ENCODE assay signal across 25 cellular contexts in genomic region chrX:44317196-44317595, GRCh38. TPM values are rescaled to one million over a fixed set of nuclear protein-coding genes. Genes with fewer than 3 reads are reported as not detected.
"Had no signal": no experiment of that assay in that cellular context is flagged by ENCODE, and none has a peak within 500 bp of the region (broad histone marks: within the 10 kb centered on the region; RNA-seq: fewer than 3 reads in every experiment).

No MANE protein-coding gene starts in this region.

- H3K9me3 ChIP-seq: colonic mucosa, esophagus squamous epithelium, gastrocnemius medialis, left lung, lower lobe of right lung, mucosa of descending colon had no signal

- H3K27me3 ChIP-seq: colonic mucosa, esophagus squamous epithelium, gastrocnemius medialis, left lung had no signal

- H3K4me1 ChIP-seq: colonic mucosa, esophagus squamous epithelium, gastrocnemius medialis, lower lobe of right lung had no signal

- H3K4me3 ChIP-seq: colonic mucosa, esophagus squamous epithelium, gastrocnemius medialis, heart right ventricle, left lung, lower lobe of right lung, mucosa of descending colon had no signal

- H3K36me3 ChIP-seq: colonic mucosa, esophagus squamous epithelium, gastrocnemius medialis, heart right ventricle, left lung, lower lobe of right lung had no signal

- ATAC-seq: effector memory CD8-positive, alpha-beta T cell; esophagus mucosa; gastrocnemius medialis; heart right ventricle; left cardiac atrium; left lung; left ventricle myocardium superior; lower lobe of right lung; mucosa of descending colon had no signal

- H3K27ac ChIP-seq: colonic mucosa, epithelial cell of prostate, esophagus squamous epithelium, gastrocnemius medialis, heart right ventricle, left lung, lower lobe of right lung had no signal

- DNase-seq: colonic mucosa; cortex of kidney; effector CD8-positive, alpha-beta T cell; effector memory CD8-positive, alpha-beta T cell; endodermal cell; erythroblast; esophagus squamous epithelium; foreskin fibroblast; foreskin melanocyte; gastrocnemius medialis; glutamatergic neuron; head of caudate nucleus; heart right ventricle; hippocampal formation; left cardiac atrium; left lung; left ventricle myocardium superior; lower lobe of right lung; mesenchymal stem cell; mucosa of descending colon had no signal

RNA-seq across cellular contexts. Expression of gene EFHC2, which starts 26.3 kb away (rescaled TPM):
- total RNA-seq: dermis microvascular lymphatic vessel endothelial cell, glomerular endothelial cell, lung microvascular endothelial cell had no signal
